17 cellular contexts compared by ENCODE assay signal in the genomic region with DNA sequence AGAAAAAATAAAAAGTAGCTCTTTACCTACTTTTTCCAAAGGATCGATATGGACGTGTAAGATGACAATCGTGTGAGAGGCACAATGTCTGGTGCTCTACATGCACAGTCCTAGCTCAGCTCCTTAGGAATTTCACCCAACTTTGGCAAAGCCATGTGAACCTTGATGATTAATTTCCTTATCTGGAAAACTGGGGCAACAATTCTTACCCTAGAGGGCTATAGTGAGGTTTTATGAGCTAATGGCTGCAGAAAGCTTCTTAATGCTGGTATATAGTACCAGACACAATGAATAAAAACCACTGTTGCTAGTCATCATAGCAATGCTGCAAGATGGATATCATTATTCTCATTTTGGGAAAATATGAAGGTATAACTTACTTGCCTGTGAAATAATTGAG.
"Had no signal": no experiment of that assay in that cellular context is flagged by ENCODE, and none has a peak within 500 bp of the region (broad histone marks: within the 10 kb centered on the region; RNA-seq: fewer than 3 reads in every experiment).

No MANE protein-coding gene starts in this region.

- H3K4me3 Mint-ChIP-seq: activated CD4-positive, alpha-beta memory T cell treated with anti-CD3 and anti-CD28 coated beads, Interleukin-2, amount 10 ng/mL, durations not matched to agents 7 days and 5 days; central memory CD8-positive, alpha-beta T cell; memory B cell; natural killer cell treated with Interleukin-12 subunit alpha and Interleukin-12 subunit beta and Interleukin-15 and Interleukin-18, amount 100 ng/mL, for 72 hours had no signal

- H3K4me1 Mint-ChIP-seq: activated CD4-positive, alpha-beta memory T cell treated with anti-CD3 and anti-CD28 coated beads, Interleukin-2, amount 10 ng/mL, durations not matched to agents 7 days and 5 days; central memory CD8-positive, alpha-beta T cell; memory B cell had no signal

- DNase-seq: activated CD4-positive, alpha-beta memory T cell treated with anti-CD3 and anti-CD28 coated beads, Interleukin-2, amount 10 ng/mL, durations not matched to agents 7 days and 5 days; activated CD4-positive, alpha-beta T cell treated with anti-CD3 and anti-CD28 coated beads for 1 hour; activated gamma-delta T cell treated with Interleukin-2 at 50 U/mL for 16 hours; activated T-cell treated with anti-CD3 and anti-CD28 coated beads, Interleukin-2, amount 50 U/mL, for 48 hours; head of caudate nucleus; islet precursor cell; left lung; occipital lobe; sigmoid colon; stimulated activated CD4-positive, alpha-beta T cell treated with anti-CD3 and anti-CD28 coated beads, Interleukin-12 subunit alpha, Interleukin-12 subunit beta, amount 100 ng/mL, for 4 hours; stimulated activated naive CD4-positive, alpha-beta T cell; substantia nigra; transverse colon had no signal

- H3K27ac ChIP-seq: left lung, prostate gland, sigmoid colon, transverse colon had no signal

- H3K36me3 ChIP-seq: left lung, prostate gland, sigmoid colon, transverse colon had no signal

- ATAC-seq: left lung; natural killer cell treated with Interleukin-12 subunit alpha and Interleukin-12 subunit beta and Interleukin-15 and Interleukin-18, amount 100 ng/mL, for 72 hours had no signal

- H3K36me3 Mint-ChIP-seq: memory B cell; natural killer cell treated with Interleukin-12 subunit alpha and Interleukin-12 subunit beta and Interleukin-15 and Interleukin-18, amount 100 ng/mL, for 72 hours had no signal

- H3K9me3 Mint-ChIP-seq: activated CD4-positive, alpha-beta memory T cell treated with anti-CD3 and anti-CD28 coated beads, Interleukin-2, amount 10 ng/mL, durations not matched to agents 7 days and 5 days; central memory CD8-positive, alpha-beta T cell; memory B cell; natural killer cell treated with Interleukin-12 subunit alpha and Interleukin-12 subunit beta and Interleukin-15 and Interleukin-18, amount 100 ng/mL, for 72 hours had no signal

- H3K4me3 ChIP-seq: left lung, prostate gland, sigmoid colon, transverse colon had no signal

- H3K27ac Mint-ChIP-seq: activated CD4-positive, alpha-beta memory T cell treated with anti-CD3 and anti-CD28 coated beads, Interleukin-2, amount 10 ng/mL, durations not matched to agents 7 days and 5 days; memory B cell; natural killer cell treated with Interleukin-12 subunit alpha and Interleukin-12 subunit beta and Interleukin-15 and Interleukin-18, amount 100 ng/mL, for 72 hours had no signal

- H3K27me3 ChIP-seq: left lung, sigmoid colon, transverse colon had no signal
